14 cellular contexts compared by ENCODE assay signal in the genomic region with DNA sequence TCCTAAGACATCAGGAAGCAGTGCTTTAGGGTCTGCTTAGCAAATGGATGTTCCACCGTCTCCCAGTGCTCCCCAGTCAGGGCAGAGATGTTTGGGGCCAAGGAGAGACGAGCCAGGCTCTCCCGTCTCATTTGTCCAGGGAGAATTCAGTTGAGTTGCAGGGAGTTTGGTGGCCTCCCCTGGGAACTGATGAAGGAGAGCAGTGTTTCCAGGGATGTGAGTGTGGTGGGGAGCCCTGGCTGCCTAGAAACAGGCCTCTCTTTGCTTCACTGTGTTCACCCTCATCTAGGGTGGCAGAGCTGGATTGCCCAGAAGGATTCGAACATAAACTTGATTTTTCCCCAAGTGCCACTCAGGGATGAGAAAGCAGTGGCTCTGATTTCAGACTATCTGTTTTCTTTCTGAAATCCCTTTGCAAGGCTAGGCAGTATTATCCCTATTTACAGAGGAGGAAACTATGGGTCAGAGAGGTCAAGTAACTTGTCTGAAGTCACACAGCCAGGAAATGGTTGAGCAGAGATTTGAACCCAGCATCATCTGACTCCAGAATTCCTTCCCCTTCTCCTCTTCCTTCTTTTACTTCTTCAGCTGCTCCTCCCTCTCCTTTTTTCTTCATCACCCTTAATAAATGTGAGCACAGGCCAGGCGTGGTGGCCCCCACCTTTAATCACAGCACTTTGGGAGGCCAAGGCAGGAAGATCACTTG. TPM values are rescaled to one million over a fixed set of nuclear protein-coding genes. Genes with fewer than 3 reads are reported as not detected.
A peak's percentile ranks its signal among the peaks of the same experiment; 100 is the strongest.
DNase-seq lines count a peak whose midpoint lies in the region; ATAC-seq and TF ChIP-seq lines count a peak whose summit lies in the region.
"Had no signal": no experiment of that assay in that cellular context is flagged by ENCODE, and none has a peak within 500 bp of the region (broad histone marks: within the 10 kb centered on the region; RNA-seq: fewer than 3 reads in every experiment).

No MANE protein-coding gene starts in this region.

- H3K27ac ChIP-seq in right cardiac atrium (ENCODE audit: low read length) (peak overlapping the region; percentile 99), substantia nigra (ENCODE audit: low read depth, low read length, poor library complexity, severe bottlenecking) (peak overlapping the region; percentile 42)

- no peak overlapping the region for H3K4me3 Mint-ChIP-seq in activated naive CD4-positive, alpha-beta T cell treated with anti-CD3 and anti-CD28 coated beads for 36 hours
- no peak overlapping the region for H3K4me3 Mint-ChIP-seq in activated B cell treated with CpG ODN at 0.5 μM for 24 hours
- H3K4me3 Mint-ChIP-seq: GM23338; natural killer cell treated with Interleukin-12 subunit alpha and Interleukin-12 subunit beta and Interleukin-15 and Interleukin-18, amount 100 ng/mL, for 72 hours had no signal

- CTCF ChIA-PET in activated naive CD4-positive, alpha-beta T cell treated with anti-CD3 and anti-CD28 coated beads for 36 hours (lab: Charles Lee) = no interaction called here
- CTCF ChIA-PET in activated B cell treated with CpG ODN at 0.5 μM for 24 hours (lab: Charles Lee) = no interaction called here

- WGBS in right cardiac atrium = 74% methylated on average over 5 of the region's 5 CpGs

- H3K36me3 Mint-ChIP-seq in activated naive CD4-positive, alpha-beta T cell treated with anti-CD3 and anti-CD28 coated beads for 36 hours (ENCODE audit: low read depth) = peaks cover 47% of the 10 kb centered on the region
- peaks cover 48% of the 10 kb centered on the region for H3K36me3 Mint-ChIP-seq in activated B cell treated with CpG ODN at 0.5 μM for 24 hours (ENCODE audit: low read depth)
- H3K36me3 Mint-ChIP-seq: natural killer cell treated with Interleukin-12 subunit alpha and Interleukin-12 subunit beta and Interleukin-15 and Interleukin-18, amount 100 ng/mL, for 72 hours had no signal

- intact Hi-C loops in activated naive CD4-positive, alpha-beta T cell treated with anti-CD3 and anti-CD28 coated beads for 36 hours (cut with micrococcal nuclease) = no loop called here
- intact Hi-C loops in activated B cell treated with CpG ODN at 0.5 μM for 24 hours (cut with micrococcal nuclease) (no loop called here), right cardiac atrium (cut with DNase I) (no loop called here)

- POLR2A ChIA-PET in activated B cell treated with CpG ODN at 0.5 μM for 24 hours (lab: Charles Lee) = interaction anchor here (0.6 to 8.3 kb wide), 6 partner anchors 17 to 104 kb away, joined by 3 to 277 read pairs (median 6); partner anchors contain the start of genes DDX54 and RITA1

- H3K4me1 Mint-ChIP-seq in activated naive CD4-positive, alpha-beta T cell treated with anti-CD3 and anti-CD28 coated beads for 36 hours (ENCODE audit: low read depth) = peaks cover 63% of the 10 kb centered on the region
- peaks cover 68% of the 10 kb centered on the region for H3K4me1 Mint-ChIP-seq in activated B cell treated with CpG ODN at 0.5 μM for 24 hours

- peaks cover 28% of the 10 kb centered on the region for H3K4me1 ChIP-seq in right cardiac atrium (ENCODE audit: control insufficient read depth, insufficient read depth, low read length)
- H3K4me1 ChIP-seq: uterus had no signal

- no peaks in the 10 kb centered on the region for H3K27me3 Mint-ChIP-seq in activated naive CD4-positive, alpha-beta T cell treated with anti-CD3 and anti-CD28 coated beads for 36 hours (ENCODE audit: low read depth)
- no peaks in the 10 kb centered on the region for H3K27me3 Mint-ChIP-seq in activated B cell treated with CpG ODN at 0.5 μM for 24 hours
- H3K27me3 Mint-ChIP-seq: natural killer cell treated with Interleukin-12 subunit alpha and Interleukin-12 subunit beta and Interleukin-15 and Interleukin-18, amount 100 ng/mL, for 72 hours had no signal

- in situ Hi-C loops in G401 (cut with HindIII; ENCODE audit: low sequenced_read_pairs) = no loop called here

- no peak overlapping the region for H3K4me3 ChIP-seq in right cardiac atrium (ENCODE audit: low read length)
- H3K4me3 ChIP-seq: GM23338, skin epidermis, uterus had no signal

- no peaks in the 10 kb centered on the region for H3K9me3 Mint-ChIP-seq in activated naive CD4-positive, alpha-beta T cell treated with anti-CD3 and anti-CD28 coated beads for 36 hours
- H3K9me3 Mint-ChIP-seq in activated B cell treated with CpG ODN at 0.5 μM for 24 hours = no peaks in the 10 kb centered on the region
- H3K9me3 Mint-ChIP-seq: GM23338; natural killer cell treated with Interleukin-12 subunit alpha and Interleukin-12 subunit beta and Interleukin-15 and Interleukin-18, amount 100 ng/mL, for 72 hours had no signal

- no peak for DNase-seq in activated naive CD4-positive, alpha-beta T cell treated with anti-CD3 and anti-CD28 coated beads for 36 hours
- DNase-seq in activated naive CD4-positive, alpha-beta T cell (lab: John Stamatoyannopoulos, UW) = no peak
- DNase-seq in activated B cell treated with CpG ODN at 0.5 μM for 24 hours (no peak), right cardiac atrium (peak in 1 of 3 donors; percentile 16), substantia nigra (lab: John Stamatoyannopoulos, UW) (peak in 1 of 49 donors; percentile 13), G401 (ENCODE audit: low spot score) (no peak), NCI-H1694 treated with DMSO at 0.1 percent for 48 hours (lab: John Stamatoyannopoulos, UW) (no peak)
- DNase-seq: activated CD4-positive, alpha-beta T cell treated with anti-CD3 and anti-CD28 coated beads for 48 hours; NCI-H2107; uterus had no signal

- TF ChIP-seq CTCF in activated B cell treated with CpG ODN at 0.5 μM for 24 hours (IDR thresholded peaks at IDR 0.05) = no peak

- no peaks in the 10 kb centered on the region for H3K27me3 ChIP-seq in right cardiac atrium (ENCODE audit: control insufficient read depth, insufficient read depth)
- H3K27me3 ChIP-seq: uterus had no signal

- peak overlapping the region; percentile 73 for H3K27ac Mint-ChIP-seq in activated naive CD4-positive, alpha-beta T cell treated with anti-CD3 and anti-CD28 coated beads for 36 hours
- H3K27ac Mint-ChIP-seq in activated B cell treated with CpG ODN at 0.5 μM for 24 hours = peak overlapping the region; percentile 90
- H3K27ac Mint-ChIP-seq: GM23338 had no signal

- no peaks in the 10 kb centered on the region for H3K9me3 ChIP-seq in right cardiac atrium (ENCODE audit: control insufficient read depth, low read length)
- H3K9me3 ChIP-seq: uterus had no signal

- ATAC-seq in activated B cell treated with CpG ODN at 0.5 μM for 24 hours (ENCODE audit: low read depth) (no peak), right cardiac atrium (no peak), GM19452 (IDR thresholded peaks at IDR 0.05; ENCODE audit: unreplicated experiment) (no peak)
- ATAC-seq: GM23338; natural killer cell treated with Interleukin-12 subunit alpha and Interleukin-12 subunit beta and Interleukin-15 and Interleukin-18, amount 100 ng/mL, for 72 hours had no signal

RNA-seq across cellular contexts. Expression of gene TPCN1, which starts 6.6 kb away (rescaled TPM):
- 10 to 100 TPM; 47.3 to 49.2 TPM for total RNA-seq in activated naive CD4-positive, alpha-beta T cell treated with anti-CD3 and anti-CD28 coated beads for 36 hours
- total RNA-seq in activated B cell treated with CpG ODN at 0.5 μM for 24 hours = 107 and 126 TPM in 2 replicates
- 10 to 100 TPM; 73.8 to 96.1 (median 76.6) TPM for total RNA-seq in right cardiac atrium
- 43.1 TPM for polyA plus RNA-seq in right cardiac atrium
- 6.9 and 14.3 TPM in 2 replicates for total RNA-seq in G401 (2014; rRNA removed; shearing (Covaris generic))

RNA-seq across cellular contexts. Expression of gene RITA1, which starts 42.3 kb away (rescaled TPM):
- total RNA-seq in activated naive CD4-positive, alpha-beta T cell treated with anti-CD3 and anti-CD28 coated beads for 36 hours = 10 to 100 TPM; 14.0 to 16.1 TPM
- total RNA-seq in activated B cell treated with CpG ODN at 0.5 μM for 24 hours (15.5 and 18.2 TPM in 2 replicates), right cardiac atrium (10 to 100 TPM; 10.1 to 15.5 (median 14.2) TPM)
- polyA plus RNA-seq in right cardiac atrium = 11.6 TPM
- total RNA-seq in G401 (2014; rRNA removed; shearing (Covaris generic)) = 63.7 and 69.2 TPM in 2 replicates

RNA-seq across cellular contexts. Expression of gene DDX54, which starts 42.6 kb away (rescaled TPM):
- total RNA-seq in activated naive CD4-positive, alpha-beta T cell treated with anti-CD3 and anti-CD28 coated beads for 36 hours = 100 to 1,000 TPM; 114 to 116 TPM
- total RNA-seq in activated B cell treated with CpG ODN at 0.5 μM for 24 hours (115 TPM in 2 replicates), right cardiac atrium (10 to 100 TPM; 27.5 to 36.1 (median 31.3) TPM)
- polyA plus RNA-seq in right cardiac atrium = 17.2 TPM
- total RNA-seq in G401 (2014; rRNA removed; shearing (Covaris generic)) = 63.1 and 130 TPM in 2 replicates
